Comparison of ENCODE assay signal across 14 cellular contexts in genomic region chrX:48960291-48960690, GRCh38. TPM values are rescaled to one million over a fixed set of nuclear protein-coding genes. Genes with fewer than 3 reads are reported as not detected.
DNase-seq lines count a peak whose midpoint lies in the region; ATAC-seq and TF ChIP-seq lines count a peak whose summit lies in the region.
"Had no signal": no experiment of that assay in that cellular context is flagged by ENCODE, and none has a peak within 500 bp of the region (broad histone marks: within the 10 kb centered on the region; RNA-seq: fewer than 3 reads in every experiment).

No MANE protein-coding gene starts in this region.

- no peaks in the 10 kb centered on the region for H3K9me3 ChIP-seq in CD4-positive, CD25-positive, alpha-beta regulatory T cell (ENCODE audit: control insufficient read depth in 2 of 2, low read length in 2 of 2)
- H3K9me3 ChIP-seq in naive thymus-derived CD4-positive, alpha-beta T cell (ENCODE audit: control insufficient read depth in 2 of 3, low read length in 3 of 3), result no peaks in the 10 kb centered on the region
- peaks cover 5% of the 10 kb centered on the region for H3K9me3 ChIP-seq in WERI-Rb-1 (ENCODE audit: severe bottlenecking)
- no peaks in the 10 kb centered on the region for H3K9me3 ChIP-seq in effector memory CD4-positive, alpha-beta T cell (ENCODE audit: control insufficient read depth, low read length)

- peaks cover 21% of the 10 kb centered on the region for H3K4me1 ChIP-seq in CD4-positive, CD25-positive, alpha-beta regulatory T cell (ENCODE audit: control insufficient read depth, insufficient read depth, low read length, poor library complexity, severe bottlenecking)
- peaks cover 17 to 20% of the 10 kb centered on the region in 2 donors for H3K4me1 ChIP-seq in naive thymus-derived CD4-positive, alpha-beta T cell (ENCODE audit: control insufficient read depth in 2 of 2, insufficient read depth in 2 of 2, low read length in 2 of 2)
- H3K4me1 ChIP-seq in effector memory CD4-positive, alpha-beta T cell (ENCODE audit: control insufficient read depth, insufficient read depth, low read length, poor library complexity, severe bottlenecking), result peaks cover 10% of the 10 kb centered on the region

- H3K9me3 Mint-ChIP-seq in CD4-positive, CD25-positive, alpha-beta regulatory T cell, result no peaks in the 10 kb centered on the region
- H3K9me3 Mint-ChIP-seq in HFFc6, result no peaks in the 10 kb centered on the region
- H3K9me3 Mint-ChIP-seq in activated T-helper 2 cell treated with anti-CD3 and anti-CD28 coated beads, Interferon-gamma antibody, Interleukin-2, Interleukin-4, amounts not matched to agents 10 μg/mL and 5 μg/mL and 100 μg/mL, durations not matched to agents 14 hours and 24 hours and 36 hours, result no peaks in the 10 kb centered on the region
- H3K9me3 Mint-ChIP-seq in naive thymus-derived CD4-positive, alpha-beta T cell, result peaks cover 0 to 4% (median 0%) of the 10 kb centered on the region in 11 donors

- H3K36me3 ChIP-seq in CD4-positive, CD25-positive, alpha-beta regulatory T cell (ENCODE audit: control insufficient read depth, insufficient read depth, low read length), result peaks cover 9% of the 10 kb centered on the region
- peaks cover 0 to 1% (median 0%) of the 10 kb centered on the region in 3 experiments for H3K36me3 ChIP-seq in naive thymus-derived CD4-positive, alpha-beta T cell (ENCODE audit: control insufficient read depth in 2 of 3, insufficient read depth in 3 of 3, low read length in 3 of 3)
- peaks cover 10% of the 10 kb centered on the region for H3K36me3 ChIP-seq in WERI-Rb-1
- peaks cover 7% of the 10 kb centered on the region for H3K36me3 ChIP-seq in effector memory CD4-positive, alpha-beta T cell (ENCODE audit: control insufficient read depth, insufficient read depth, low read length)

- CTCF ChIA-PET in naive thymus-derived CD4-positive, alpha-beta T cell (lab: Charles Lee), result interaction anchor here (0.6 kb wide), 1 partner anchor 19 kb away, joined by 3 read pairs; no protein-coding TSS in a partner anchor

- POLR2A ChIA-PET in naive thymus-derived CD4-positive, alpha-beta T cell (lab: Charles Lee), result interaction anchor here (1.0 to 3.6 kb wide), 3 partner anchors 12 to 1818 kb away, joined by 3 to 23 read pairs (median 3); partner anchors contain the start of genes GRIPAP1 and KCND1

- H3K27me3 ChIP-seq in CD4-positive, CD25-positive, alpha-beta regulatory T cell (ENCODE audit: control insufficient read depth, insufficient read depth, low read length), result no peaks in the 10 kb centered on the region
- no peaks in the 10 kb centered on the region for H3K27me3 ChIP-seq in naive thymus-derived CD4-positive, alpha-beta T cell (ENCODE audit: control insufficient read depth in 2 of 2, insufficient read depth in 2 of 2, low read length in 2 of 2)
- peaks cover 6% of the 10 kb centered on the region for H3K27me3 ChIP-seq in WERI-Rb-1 (ENCODE audit: insufficient read depth, low read depth, severe bottlenecking)
- H3K27me3 ChIP-seq in effector memory CD4-positive, alpha-beta T cell (replicated peaks; ENCODE audit: control insufficient read depth, insufficient read depth, low read length, poor library complexity, severe bottlenecking), result no peaks in the 10 kb centered on the region

- no peak overlapping the region for H3K27ac ChIP-seq in CD4-positive, CD25-positive, alpha-beta regulatory T cell (ENCODE audit: insufficient read depth, low read length, poor library complexity, severe bottlenecking)
- H3K27ac ChIP-seq in naive thymus-derived CD4-positive, alpha-beta T cell (ENCODE audit: low read depth, low read length), result no peak overlapping the region
- H3K27ac ChIP-seq in WERI-Rb-1, result no peak overlapping the region
- H3K27ac ChIP-seq in effector memory CD4-positive, alpha-beta T cell (ENCODE audit: insufficient read depth, low read length, poor library complexity, severe bottlenecking), result no peak overlapping the region
- H3K27ac ChIP-seq: C4-2B had no signal

- intact Hi-C loops in activated T-helper 2 cell treated with anti-CD3 and anti-CD28 coated beads, Interferon-gamma antibody, Interleukin-2, Interleukin-4, amounts not matched to agents 10 μg/mL and 5 μg/mL and 100 μg/mL, durations not matched to agents 14 hours and 24 hours and 36 hours (cut with micrococcal nuclease), result no loop called here
- intact Hi-C loops in naive thymus-derived CD4-positive, alpha-beta T cell (cut with micrococcal nuclease), result no loop called here

- no peaks in the 10 kb centered on the region for H3K36me3 Mint-ChIP-seq in CD4-positive, CD25-positive, alpha-beta regulatory T cell
- no peaks in the 10 kb centered on the region for H3K36me3 Mint-ChIP-seq in HFFc6 (ENCODE audit: low read depth)
- H3K36me3 Mint-ChIP-seq in activated T-helper 2 cell treated with anti-CD3 and anti-CD28 coated beads, Interferon-gamma antibody, Interleukin-2, Interleukin-4, amounts not matched to agents 10 μg/mL and 5 μg/mL and 100 μg/mL, durations not matched to agents 14 hours and 24 hours and 36 hours (ENCODE audit: low read depth), result peaks cover 23% of the 10 kb centered on the region
- H3K36me3 Mint-ChIP-seq in naive thymus-derived CD4-positive, alpha-beta T cell, result peaks cover 0 to 12% (median 0%) of the 10 kb centered on the region in 5 donors

- H3K4me3 ChIP-seq in CD4-positive, CD25-positive, alpha-beta regulatory T cell (ENCODE audit: low read depth, low read length), result no peak overlapping the region
- H3K4me3 ChIP-seq in naive thymus-derived CD4-positive, alpha-beta T cell (ENCODE audit: low read length), result no peak overlapping the region
- no peak overlapping the region for H3K4me3 ChIP-seq in WERI-Rb-1 (ENCODE audit: low read depth, low read length)
- no peak overlapping the region for H3K4me3 ChIP-seq in effector memory CD4-positive, alpha-beta T cell (ENCODE audit: insufficient read depth, low read depth, low read length, poor library complexity, severe bottlenecking)

- DNase-seq in CD4-positive, CD25-positive, alpha-beta regulatory T cell, result no peak
- DNase-seq in HFFc6, result no peak
- DNase-seq in activated T-helper 2 cell treated with anti-CD3 and anti-CD28 coated beads, Interferon-gamma antibody, Interleukin-2, Interleukin-4, amounts not matched to agents 10 μg/mL and 5 μg/mL and 100 μg/mL, durations not matched to agents 14 hours and 24 hours and 36 hours (ENCODE audit: low spot score), result no peak
- DNase-seq in naive thymus-derived CD4-positive, alpha-beta T cell, result no peak
- DNase-seq in WERI-Rb-1, result no peak
- DNase-seq in NCI-H1417 treated with DMSO at 0.1 percent for 48 hours (lab: John Stamatoyannopoulos, UW), result no peak
- DNase-seq in stimulated activated CD4-positive, alpha-beta T cell treated with anti-CD3 and anti-CD28 coated beads, Interleukin-15, amount 100 ng/mL, for 24 hours, result no peak
- no peak for DNase-seq in effector memory CD4-positive, alpha-beta T cell
- DNase-seq: endodermal cell, GDM1, kidney, MM.1S, T1000 had no signal

- H3K27ac Mint-ChIP-seq in CD4-positive, CD25-positive, alpha-beta regulatory T cell, result peak overlapping the region in 1 of 3 donors; percentile 13
- H3K27ac Mint-ChIP-seq in HFFc6, result peak overlapping the region; percentile 100; the same call in 1 of the 2 replicates
- H3K27ac Mint-ChIP-seq in activated T-helper 2 cell treated with anti-CD3 and anti-CD28 coated beads, Interferon-gamma antibody, Interleukin-2, Interleukin-4, amounts not matched to agents 10 μg/mL and 5 μg/mL and 100 μg/mL, durations not matched to agents 14 hours and 24 hours and 36 hours, result peak overlapping the region; percentile 33
- H3K27ac Mint-ChIP-seq in naive thymus-derived CD4-positive, alpha-beta T cell, result peak overlapping the region in 8 of 9 donors; percentile 71 to 100 (median 92)
- H3K27ac Mint-ChIP-seq: endodermal cell had no signal

- peak overlapping the region; percentile 0 to 83 (median 60) for H3K4me3 Mint-ChIP-seq in CD4-positive, CD25-positive, alpha-beta regulatory T cell
- H3K4me3 Mint-ChIP-seq in HFFc6, result peak overlapping the region; percentile 23; the same call in 1 of the 2 replicates
- H3K4me3 Mint-ChIP-seq in activated T-helper 2 cell treated with anti-CD3 and anti-CD28 coated beads, Interferon-gamma antibody, Interleukin-2, Interleukin-4, amounts not matched to agents 10 μg/mL and 5 μg/mL and 100 μg/mL, durations not matched to agents 14 hours and 24 hours and 36 hours (ENCODE audit: low read depth), result peak overlapping the region; percentile 56
- H3K4me3 Mint-ChIP-seq in naive thymus-derived CD4-positive, alpha-beta T cell, result peak overlapping the region in 7 of 10 donors; percentile 2 to 71 (median 48)
- H3K4me3 Mint-ChIP-seq: endodermal cell had no signal

- TF ChIP-seq CTCF in HFFc6 (IDR thresholded peaks at IDR 0.05) (no peak), WERI-Rb-1 (IDR thresholded peaks at IDR 0.05; ENCODE audit: low read depth, low read length) (no peak)

- peaks cover 18% of the 10 kb centered on the region for H3K27me3 Mint-ChIP-seq in CD4-positive, CD25-positive, alpha-beta regulatory T cell
- H3K27me3 Mint-ChIP-seq in HFFc6 (ENCODE audit: insufficient read depth), result no peaks in the 10 kb centered on the region; the same call in 1 of the 2 replicates
- no peaks in the 10 kb centered on the region for H3K27me3 Mint-ChIP-seq in activated T-helper 2 cell treated with anti-CD3 and anti-CD28 coated beads, Interferon-gamma antibody, Interleukin-2, Interleukin-4, amounts not matched to agents 10 μg/mL and 5 μg/mL and 100 μg/mL, durations not matched to agents 14 hours and 24 hours and 36 hours (ENCODE audit: low read depth)
- H3K27me3 Mint-ChIP-seq in naive thymus-derived CD4-positive, alpha-beta T cell, result peaks cover 0 to 2% (median 0%) of the 10 kb centered on the region in 5 donors

- ATAC-seq in CD4-positive, CD25-positive, alpha-beta regulatory T cell (ENCODE audit: low read depth in 2 of 2), result no peak
- no peak for ATAC-seq in naive thymus-derived CD4-positive, alpha-beta T cell

- H3K4me1 Mint-ChIP-seq in CD4-positive, CD25-positive, alpha-beta regulatory T cell, result peaks cover 0 to 27% (median 12%) of the 10 kb centered on the region in 4 donors
- H3K4me1 Mint-ChIP-seq in HFFc6 (ENCODE audit: low read depth), result peaks cover 17% of the 10 kb centered on the region
- peaks cover 21% of the 10 kb centered on the region for H3K4me1 Mint-ChIP-seq in activated T-helper 2 cell treated with anti-CD3 and anti-CD28 coated beads, Interferon-gamma antibody, Interleukin-2, Interleukin-4, amounts not matched to agents 10 μg/mL and 5 μg/mL and 100 μg/mL, durations not matched to agents 14 hours and 24 hours and 36 hours (ENCODE audit: low read depth)
- H3K4me1 Mint-ChIP-seq in naive thymus-derived CD4-positive, alpha-beta T cell, result peaks cover 9 to 32% (median 21%) of the 10 kb centered on the region in 7 donors

RNA-seq across cellular contexts. Expression of gene OTUD5, which starts 2.9 kb away (rescaled TPM):
- total RNA-seq in CD4-positive, CD25-positive, alpha-beta regulatory T cell, result 110 TPM
- polyA plus RNA-seq in CD4-positive, CD25-positive, alpha-beta regulatory T cell, result 10 to 100 TPM; 20.2 to 38.2 (median 26.4) TPM
- total RNA-seq in HFFc6 (2021; fragmentation: NEBNext Ultra II Directional; extraction: Animal tissue kit (Norgen Biotek cat#: 25700)), result 10 to 100 TPM; 47.6 to 55.0 (median 52.7) TPM
- total RNA-seq in activated T-helper 2 cell treated with anti-CD3 and anti-CD28 coated beads, Interferon-gamma antibody, Interleukin-2, Interleukin-4, amounts not matched to agents 10 μg/mL and 5 μg/mL and 100 μg/mL, durations not matched to agents 14 hours and 24 hours and 36 hours, result 73.9 and 77.9 TPM in 2 replicates
- total RNA-seq in naive thymus-derived CD4-positive, alpha-beta T cell, result 10 to 100 TPM; 62.5 to 95.5 (median 90.4) TPM
- 10 to 100 TPM; 17.2 to 33.8 TPM for polyA plus RNA-seq in naive thymus-derived CD4-positive, alpha-beta T cell

RNA-seq across cellular contexts. Expression of gene KCND1, which starts 11.4 kb away (rescaled TPM):
- 2.3 TPM for total RNA-seq in CD4-positive, CD25-positive, alpha-beta regulatory T cell
- under 1 TPM; 0.05 to 0.11 (median 0.07) TPM for polyA plus RNA-seq in CD4-positive, CD25-positive, alpha-beta regulatory T cell
- total RNA-seq in HFFc6 (2021; fragmentation: NEBNext Ultra II Directional; extraction: Animal tissue kit (Norgen Biotek cat#: 25700)), result 1 to 10 TPM; 3.0 to 6.2 (median 5.4) TPM
- total RNA-seq in activated T-helper 2 cell treated with anti-CD3 and anti-CD28 coated beads, Interferon-gamma antibody, Interleukin-2, Interleukin-4, amounts not matched to agents 10 μg/mL and 5 μg/mL and 100 μg/mL, durations not matched to agents 14 hours and 24 hours and 36 hours, result 2.9 and 3.3 TPM in 2 replicates
- total RNA-seq in naive thymus-derived CD4-positive, alpha-beta T cell, result 1 to 10 TPM; 1.4 to 5.8 (median 2.3) TPM
- under 1 TPM in 1 of 2 donors, not detected in 1; 0.07 TPM for polyA plus RNA-seq in naive thymus-derived CD4-positive, alpha-beta T cell

RNA-seq across cellular contexts. Expression of gene PIM2, which starts 41.5 kb away (rescaled TPM):
- total RNA-seq in CD4-positive, CD25-positive, alpha-beta regulatory T cell, result 391 TPM
- 100 to 1,000 TPM; 475 to 549 (median 501) TPM for polyA plus RNA-seq in CD4-positive, CD25-positive, alpha-beta regulatory T cell
- total RNA-seq in HFFc6 (2021; fragmentation: NEBNext Ultra II Directional; extraction: Animal tissue kit (Norgen Biotek cat#: 25700)), result 1 to 10 TPM; 5.8 to 7.5 (median 6.5) TPM
- total RNA-seq in activated T-helper 2 cell treated with anti-CD3 and anti-CD28 coated beads, Interferon-gamma antibody, Interleukin-2, Interleukin-4, amounts not matched to agents 10 μg/mL and 5 μg/mL and 100 μg/mL, durations not matched to agents 14 hours and 24 hours and 36 hours, result 313 and 315 TPM in 2 replicates
- 100 to 1,000 TPM; 144 to 321 (median 276) TPM for total RNA-seq in naive thymus-derived CD4-positive, alpha-beta T cell
- polyA plus RNA-seq in naive thymus-derived CD4-positive, alpha-beta T cell, result 100 to 1,000 TPM; 401 to 463 TPM

RNA-seq across cellular contexts. Expression of gene GRIPAP1, which starts 41.8 kb away (rescaled TPM):
- 126 TPM for total RNA-seq in CD4-positive, CD25-positive, alpha-beta regulatory T cell
- polyA plus RNA-seq in CD4-positive, CD25-positive, alpha-beta regulatory T cell, result 10 to 100 TPM in 1 of 4 donors, 1 to 10 TPM in 3; 8.3 to 10.6 (median 9.2) TPM
- 10 to 100 TPM; 23.2 to 32.1 (median 27.5) TPM for total RNA-seq in HFFc6 (2021; fragmentation: NEBNext Ultra II Directional; extraction: Animal tissue kit (Norgen Biotek cat#: 25700))
- total RNA-seq in activated T-helper 2 cell treated with anti-CD3 and anti-CD28 coated beads, Interferon-gamma antibody, Interleukin-2, Interleukin-4, amounts not matched to agents 10 μg/mL and 5 μg/mL and 100 μg/mL, durations not matched to agents 14 hours and 24 hours and 36 hours, result 86.5 and 93.1 TPM in 2 replicates
- total RNA-seq in naive thymus-derived CD4-positive, alpha-beta T cell, result 100 to 1,000 TPM; 103 to 108 (median 105) TPM
- polyA plus RNA-seq in naive thymus-derived CD4-positive, alpha-beta T cell, result 10 to 100 TPM; 13.6 to 24.9 TPM

RNA-seq across cellular contexts. Expression of gene SLC35A2, which starts 48.8 kb away (rescaled TPM):
- 50.0 TPM for total RNA-seq in CD4-positive, CD25-positive, alpha-beta regulatory T cell
- polyA plus RNA-seq in CD4-positive, CD25-positive, alpha-beta regulatory T cell, result 10 to 100 TPM in 2 of 4 donors, 1 to 10 TPM in 2; 7.4 to 13.8 (median 9.0) TPM
- total RNA-seq in HFFc6 (2021; fragmentation: NEBNext Ultra II Directional; extraction: Animal tissue kit (Norgen Biotek cat#: 25700)), result 10 to 100 TPM; 45.0 to 53.7 (median 47.0) TPM
- 18.3 and 21.9 TPM in 2 replicates for total RNA-seq in activated T-helper 2 cell treated with anti-CD3 and anti-CD28 coated beads, Interferon-gamma antibody, Interleukin-2, Interleukin-4, amounts not matched to agents 10 μg/mL and 5 μg/mL and 100 μg/mL, durations not matched to agents 14 hours and 24 hours and 36 hours
- total RNA-seq in naive thymus-derived CD4-positive, alpha-beta T cell, result 10 to 100 TPM; 13.9 to 36.7 (median 18.5) TPM
- polyA plus RNA-seq in naive thymus-derived CD4-positive, alpha-beta T cell, result 1 to 10 TPM; 6.7 to 8.1 TPM

Comparison
In these comparisons a context has a peak if more than half of its experiments do, and no peak if none do; other contexts are left out.
1. RNA of gene PIM2, which starts 41.5 kb away (total RNA-seq): 391 TPM in CD4-positive, CD25-positive, alpha-beta regulatory T cell (single experiment), 313 to 315 TPM in activated T-helper 2 cell treated with anti-CD3 and anti-CD28 coated beads, Interferon-gamma antibody, Interleukin-2, Interleukin-4, amounts not matched to agents 10 μg/mL and 5 μg/mL and 100 μg/mL, durations not matched to agents 14 hours and 24 hours and 36 hours and 144 to 321 TPM in naive thymus-derived CD4-positive, alpha-beta T cell; 5.8 to 7.5 TPM in HFFc6; every median in the first group is over 10 times any median in the second.
2. Peak in every context shown above with its lines, with median percentiles within 50 percentile points of each other: H3K4me3 Mint-ChIP-seq.